ENCODE assay signal across 1 cellular context in genomic region chr3:46646700-46647099, GRCh38.
TF ChIP-seq lines count a peak whose summit lies in the region.

No MANE protein-coding gene starts in this region.

TF ChIP-seq in H1, 55 proteins besides CTCF, POLR2A, EP300 and RAD21 (continued from another document):
- no peak for TF ChIP-seq SIX5 (IDR thresholded peaks at IDR 0.05; ENCODE audit: low read depth, low read length)
- no peak for TF ChIP-seq GTF2F1 (IDR thresholded peaks at IDR 0.05; ENCODE audit: borderline replicate concordance, low read depth, low read length)
- no peak for TF ChIP-seq CHD2 (IDR thresholded peaks at IDR 0.05; ENCODE audit: low read length)
- TF ChIP-seq CEBPB (IDR thresholded peaks at IDR 0.05; ENCODE audit: low read depth, low read length): no peak
- no peak for TF ChIP-seq SIN3A (conservative IDR thresholded peaks at IDR 0.05 in 1 of 2, IDR thresholded peaks at IDR 0.05 in 1 of 2; ENCODE audit: low read depth in 1 of 2, low read length in 2 of 2)
- no peak for TF ChIP-seq SAP30 (IDR thresholded peaks at IDR 0.05; ENCODE audit: insufficient read depth, insufficient replicate concordance, low read length)
- TF ChIP-seq JUN (IDR thresholded peaks at IDR 0.05; ENCODE audit: low read depth, low read length): no peak
- TF ChIP-seq HDAC2 (IDR thresholded peaks at IDR 0.05; ENCODE audit: borderline replicate concordance in 1 of 2, low read depth in 2 of 2, low read length in 2 of 2): no peak
- TF ChIP-seq ASH2L (IDR thresholded peaks at IDR 0.05; ENCODE audit: low read length): no peak
- TF ChIP-seq KDM4A (IDR thresholded peaks at IDR 0.05; ENCODE audit: low read depth, low read length, severe bottlenecking): no peak
- no peak for TF ChIP-seq TAF7 (optimal IDR thresholded peaks at IDR 0.05; ENCODE audit: borderline replicate concordance, low read depth, low read length)
- no peak for TF ChIP-seq NRF1 (IDR thresholded peaks at IDR 0.05; ENCODE audit: low read depth, low read length)
- no peak for TF ChIP-seq HDAC6 (IDR thresholded peaks at IDR 0.05; ENCODE audit: low read depth, low read length)
- TF ChIP-seq ATF2 (IDR thresholded peaks at IDR 0.05; ENCODE audit: low read length): no peak
- TF ChIP-seq TAF1 (IDR thresholded peaks at IDR 0.05; ENCODE audit: low read depth, low read length): no peak
- TF ChIP-seq RNF2 (IDR thresholded peaks at IDR 0.05; ENCODE audit: borderline replicate concordance, low read depth, low read length, missing control alignments, poor library complexity, severe bottlenecking): no peak
- TF ChIP-seq MAX (IDR thresholded peaks at IDR 0.05): no peak
TF ChIP-seq in H1: peak in this region for 0.
